In genomic region chr10:75375828-75376227, GRCh38 we compare ENCODE assay signal across 12 cellular contexts. TPM values are rescaled to one million over a fixed set of nuclear protein-coding genes. Genes with fewer than 3 reads are reported as not detected.
DNase-seq lines count a peak whose midpoint lies in the region; ATAC-seq, FAIRE-seq and TF ChIP-seq lines count a peak whose summit lies in the region.
"Had no signal": no experiment of that assay in that cellular context is flagged by ENCODE, and none has a peak within 500 bp of the region (broad histone marks: within the 10 kb centered on the region; RNA-seq: fewer than 3 reads in every experiment).

No MANE protein-coding gene starts in this region.

- H3K4me2 ChIP-seq in Karpas-422 (ENCODE audit: low read depth, low read length, poor library complexity, severe bottlenecking), result no peak overlapping the region
- H3K4me2 ChIP-seq in neural progenitor cell, result no peak overlapping the region

- H3K27me3 Mint-ChIP-seq in neural progenitor cell (ENCODE audit: insufficient read depth, low read depth), result peaks cover 7% of the 10 kb centered on the region

- H2AFZ ChIP-seq in Karpas-422 (ENCODE audit: low read length), result no peak overlapping the region
- H2AFZ ChIP-seq in neural progenitor cell (replicated peaks), result no peak overlapping the region

- peaks cover 2% of the 10 kb centered on the region for H3K9me3 Mint-ChIP-seq in neural progenitor cell
- H3K9me3 Mint-ChIP-seq: activated naive CD8-positive, alpha-beta T cell treated with anti-CD3 and anti-CD28 coated beads, Interleukin-2, amount 50 U/mL, for 24 hours had no signal

- no peaks in the 10 kb centered on the region for H3F3A ChIP-seq in neural progenitor cell (ENCODE audit: low read depth)

- H4K20me1 ChIP-seq in Karpas-422 (ENCODE audit: insufficient read depth, low read depth, low read length) (no peaks in the 10 kb centered on the region), neural progenitor cell (ENCODE audit: low read depth) (no peaks in the 10 kb centered on the region)

- no peak for FAIRE-seq in D721Med (lab: Jason Lieb, UNC)
- FAIRE-seq: keratinocyte had no signal

- no peaks in the 10 kb centered on the region for H3K36me3 Mint-ChIP-seq in neural progenitor cell

- no peaks in the 10 kb centered on the region for H3K9me3 ChIP-seq in Karpas-422 (ENCODE audit: low read length)
- H3K9me3 ChIP-seq in right lobe of liver, result no peaks in the 10 kb centered on the region
- H3K9me3 ChIP-seq in neural progenitor cell (ENCODE audit: low read depth), result no peaks in the 10 kb centered on the region
- no peaks in the 10 kb centered on the region for H3K9me3 ChIP-seq in prostate gland
- H3K9me3 ChIP-seq: stomach had no signal

- intact Hi-C loops in right lobe of liver (cut with DNase I), result no loop called here
- intact Hi-C loops in prostate gland (cut with DNase I), result no loop called here

- H3K27ac Mint-ChIP-seq in neural progenitor cell, result no peak overlapping the region
- H3K27ac Mint-ChIP-seq: activated naive CD8-positive, alpha-beta T cell treated with anti-CD3 and anti-CD28 coated beads, Interleukin-2, amount 50 U/mL, for 24 hours had no signal

- H3K4me3 ChIP-seq in Karpas-422 (ENCODE audit: low read length) (no peak overlapping the region), right lobe of liver (no peak overlapping the region), neural progenitor cell (no peak overlapping the region), prostate gland (no peak overlapping the region)
- H3K4me3 ChIP-seq: stomach had no signal

- H3K9me2 ChIP-seq in Karpas-422 (replicated peaks; ENCODE audit: insufficient read depth, low read length), result no peaks in the 10 kb centered on the region

- H3K36me3 ChIP-seq in Karpas-422 (ENCODE audit: insufficient read depth, low read length), result no peaks in the 10 kb centered on the region
- H3K36me3 ChIP-seq in right lobe of liver, result no peaks in the 10 kb centered on the region
- H3K36me3 ChIP-seq in neural progenitor cell, result no peaks in the 10 kb centered on the region
- no peaks in the 10 kb centered on the region for H3K36me3 ChIP-seq in prostate gland
- H3K36me3 ChIP-seq: stomach had no signal

- TF ChIP-seq POLR2A in right lobe of liver (IDR thresholded peaks at IDR 0.05) (no peak), prostate gland (IDR thresholded peaks at IDR 0.05) (no peak)

- H3K27ac ChIP-seq in Karpas-422 (ENCODE audit: low read length) (no peak overlapping the region), right lobe of liver (no peak overlapping the region), neural progenitor cell (no peak overlapping the region), prostate gland (no peak overlapping the region)
- H3K27ac ChIP-seq: stomach had no signal

- no peak overlapping the region for H3K4me3 Mint-ChIP-seq in neural progenitor cell
- H3K4me3 Mint-ChIP-seq: activated naive CD8-positive, alpha-beta T cell treated with anti-CD3 and anti-CD28 coated beads, Interleukin-2, amount 50 U/mL, for 24 hours had no signal

- peak; percentile 99 for ATAC-seq in GM18519 (IDR thresholded peaks at IDR 0.05; ENCODE audit: low FRiP score, unreplicated experiment)
- ATAC-seq in GM21825 (IDR thresholded peaks at IDR 0.05; ENCODE audit: unreplicated experiment), result peak; percentile 85
- ATAC-seq in right lobe of liver, result peak; percentile 56 to 83 (median 71)
- ATAC-seq: activated naive CD8-positive, alpha-beta T cell treated with anti-CD3 and anti-CD28 coated beads, Interleukin-2, amount 50 U/mL, for 24 hours had no signal

- peak; percentile 74 for DNase-seq in Karpas-422
- no peak for DNase-seq in right lobe of liver
- DNase-seq in neural progenitor cell (ENCODE audit: low spot score), result no peak
- DNase-seq in D721Med (ENCODE audit: insufficient read length, low spot score), result no peak
- no peak for DNase-seq in DMS153 (lab: John Stamatoyannopoulos, UW)
- DNase-seq in prostate gland (ENCODE audit: low spot score), result no peak
- DNase-seq: activated naive CD8-positive, alpha-beta T cell treated with anti-CD3 and anti-CD28 coated beads, Interleukin-2, amount 50 U/mL, for 24 hours; NCI-H2227 treated with DMSO at 0.1 percent for 48 hours; stomach had no signal

- TF ChIP-seq CTCF in right lobe of liver (IDR thresholded peaks at IDR 0.05), result no peak
- no peak for TF ChIP-seq CTCF in neural progenitor cell (IDR thresholded peaks at IDR 0.05)
- TF ChIP-seq CTCF in D721Med (IDR thresholded peaks at IDR 0.05; ENCODE audit: insufficient read depth, missing control alignments), result no peak
- TF ChIP-seq CTCF in prostate gland (IDR thresholded peaks at IDR 0.05), result no peak

- H3K9ac ChIP-seq in Karpas-422 (ENCODE audit: low read length) (no peak overlapping the region), neural progenitor cell (no peak overlapping the region)

- no peaks in the 10 kb centered on the region for H3K79me2 ChIP-seq in Karpas-422 (ENCODE audit: low read length)
- H3K79me2 ChIP-seq in neural progenitor cell (ENCODE audit: low read depth), result no peaks in the 10 kb centered on the region

- H3K4me1 ChIP-seq in Karpas-422 (ENCODE audit: low read length) (no peaks in the 10 kb centered on the region), right lobe of liver (no peaks in the 10 kb centered on the region), neural progenitor cell (peaks cover 9% of the 10 kb centered on the region), prostate gland (replicated peaks) (no peaks in the 10 kb centered on the region)
- H3K4me1 ChIP-seq: stomach had no signal

- H3K4me1 Mint-ChIP-seq in neural progenitor cell, result peaks cover 10% of the 10 kb centered on the region
- H3K4me1 Mint-ChIP-seq: activated naive CD8-positive, alpha-beta T cell treated with anti-CD3 and anti-CD28 coated beads, Interleukin-2, amount 50 U/mL, for 24 hours had no signal

- no peaks in the 10 kb centered on the region for H3K27me3 ChIP-seq in Karpas-422 (ENCODE audit: low read length)
- H3K27me3 ChIP-seq in right lobe of liver, result no peaks in the 10 kb centered on the region
- H3K27me3 ChIP-seq in neural progenitor cell, result no peaks in the 10 kb centered on the region
- no peaks in the 10 kb centered on the region for H3K27me3 ChIP-seq in prostate gland (replicated peaks; ENCODE audit: insufficient read depth)
- H3K27me3 ChIP-seq: stomach had no signal

- WGBS in right lobe of liver (ENCODE audit: insufficient coverage, low coverage, low lambda C conversion rate, missing lambda C conversion rate), result no CpG with 5 or more reads among the region's 2 CpGs
- 90% methylated on average over 2 of the region's 2 CpGs for WGBS in prostate gland

RNA-seq across cellular contexts. Expression of gene ZNF503, which starts 25.7 kb away (rescaled TPM):
- total RNA-seq in Karpas-422 (2014; rRNA removed; shearing (Covaris generic); ENCODE audit: low replicate concordance), result 0.04 TPM in 1 of 2 replicates, not detected in the other
- 1 to 10 TPM; 2.9 to 7.1 (median 5.4) TPM for total RNA-seq in right lobe of liver
- total RNA-seq in neural progenitor cell (ENCODE audit: low replicate concordance), result 8.3 and 20.9 TPM in 2 replicates
- 10 to 100 TPM; 23.9 to 33.7 TPM for total RNA-seq in prostate gland

RNA-seq across cellular contexts. Expression of gene LRMDA, which starts 55.6 kb away (rescaled TPM):
- total RNA-seq in Karpas-422 (2014; rRNA removed; shearing (Covaris generic); ENCODE audit: low replicate concordance), result not detected in 2 replicates
- total RNA-seq in right lobe of liver, result 10 to 100 TPM in 5 of 6 experiments, 1 to 10 TPM in 1; 9.9 to 19.9 (median 16.3) TPM
- 5.2 TPM in 1 of 2 replicates, not detected in the other for total RNA-seq in neural progenitor cell (ENCODE audit: low replicate concordance)
- total RNA-seq in prostate gland, result 10 to 100 TPM in 1 of 2 donors, 1 to 10 TPM in 1; 9.6 to 12.6 TPM
